32 cellular contexts compared by ENCODE assay signal in genomic region chr22:20626811-20627210, GRCh38.
"Had no signal": no experiment of that assay in that cellular context is flagged by ENCODE, and none has a peak within 500 bp of the region (broad histone marks: within the 10 kb centered on the region; RNA-seq: fewer than 3 reads in every experiment).

No MANE protein-coding gene starts in this region.

- H3K4me1 ChIP-seq: adrenal gland, ascending aorta, body of pancreas, breast epithelium had no signal

- ATAC-seq: activated naive CD4-positive, alpha-beta T cell treated with anti-CD3 and anti-CD28 coated beads, Interleukin-2, amount 50 U/mL, for 72 hours; activated naive CD8-positive, alpha-beta T cell treated with anti-CD3 and anti-CD28 coated beads, Interleukin-2, amount 50 U/mL, for 24 hours; activated T-cell treated with anti-CD3 and anti-CD28 coated beads, Interleukin-2, amount 50 U/mL, for 4 hours; activated T-cell treated with anti-CD3 and anti-CD28 coated beads, Interleukin-2, amount 50 U/mL, for 72 hours; activated T-helper 17 cell treated with anti-CD3 and anti-CD28 coated beads, Interleukin-2, amount 50 U/mL, for 72 hours; body of pancreas had no signal

- H3K36me3 ChIP-seq: adrenal gland, ascending aorta, brain microvascular endothelial cell, breast epithelium, cardiac muscle cell had no signal

- H3K27ac ChIP-seq: adrenal gland, ascending aorta, body of pancreas, brain microvascular endothelial cell, breast epithelium, cardiac muscle cell had no signal

- FAIRE-seq: astrocyte had no signal

- H3K9me3 ChIP-seq: adrenal gland, ascending aorta, body of pancreas, breast epithelium had no signal

- DNase-seq: activated effector memory CD4-positive, alpha-beta T cell treated with anti-CD3 and anti-CD28 coated beads, Interleukin-2, amount 50 U/mL, for 16 hours; activated effector memory CD4-positive, alpha-beta T cell treated with Interleukin-2 at 50 U/mL for 16 hours; activated gamma-delta T cell; activated gamma-delta T cell treated with Interleukin-2 at 50 U/mL for 16 hours; activated naive CD4-positive, alpha-beta T cell; activated naive CD4-positive, alpha-beta T cell treated with anti-CD3 and anti-CD28 coated beads for 36 hours; activated naive CD4-positive, alpha-beta T cell treated with anti-CD3 and anti-CD28 coated beads, Interleukin-2, amount 10 ng/mL, durations not matched to agents 7 days and 5 days; activated naive CD4-positive, alpha-beta T cell treated with anti-CD3 and anti-CD28 coated beads, Interleukin-2, amount 50 U/mL, for 16 hours; activated naive CD4-positive, alpha-beta T cell treated with Interleukin-2 at 50 U/mL for 16 hours; activated naive CD8-positive, alpha-beta T cell treated with anti-CD3 and anti-CD28 coated beads for 36 hours; activated naive CD8-positive, alpha-beta T cell treated with anti-CD3 and anti-CD28 coated beads, Interleukin-2, amount 10 ng/mL, durations not matched to agents 7 days and 5 days; activated naive CD8-positive, alpha-beta T cell treated with anti-CD3 and anti-CD28 coated beads, Interleukin-2, amount 50 U/mL, for 24 hours; activated T-cell treated with anti-CD3 and anti-CD28 coated beads, Interleukin-2, amount 50 U/mL, for 24 hours; activated T-cell treated with anti-CD3 and anti-CD28 coated beads, Interleukin-2, amount 50 U/mL, for 4 hours; activated T-cell treated with anti-CD3 and anti-CD28 coated beads, Interleukin-2, amount 50 U/mL, for 48 hours; activated T-cell treated with anti-CD3 and anti-CD28 coated beads, Interleukin-2, amount 50 U/mL, for 72 hours; adrenal gland; amniotic stem cell; amygdala; anterior cingulate cortex; aorta; body of pancreas; brain microvascular endothelial cell; caudate nucleus; central memory CD4-positive, alpha-beta T cell; cerebellar nuclear complex had no signal

- H3K4me3 ChIP-seq: adrenal gland, ascending aorta, body of pancreas, breast epithelium, cardiac muscle cell had no signal

- H3K27me3 ChIP-seq: adrenal gland, ascending aorta, body of pancreas, breast epithelium, cardiac muscle cell had no signal
